Comparison of ENCODE assay signal across 21 cellular contexts in genomic region chr2:149924549-149925213, GRCh38.
DNase-seq lines count a peak whose midpoint lies in the region; ATAC-seq, FAIRE-seq and TF ChIP-seq lines count a peak whose summit lies in the region.
"Had no signal": no experiment of that assay in that cellular context is flagged by ENCODE, and none has a peak within 500 bp of the region (broad histone marks: within the 10 kb centered on the region; RNA-seq: fewer than 3 reads in every experiment).

No MANE protein-coding gene starts in this region.

- H3K9me3 ChIP-seq in astrocyte (ENCODE audit: insufficient read depth, low read depth, low read length) (no peaks in the 10 kb centered on the region), transverse colon (peaks cover 0 to 13% of the 10 kb centered on the region in 2 donors), tibial nerve (peaks cover 0 to 17% (median 4%) of the 10 kb centered on the region in 4 donors)

- WGBS in transverse colon (ENCODE audit: low coverage in 1 of 2), 2 donors: 76 to 89% methylated on average over 3 of the region's 3 CpGs
- WGBS in tibial nerve, 2 donors: 75 to 89% methylated on average over 3 of the region's 3 CpGs

- in situ Hi-C loops in transverse colon (cut with MboI; ENCODE audit: low pct_ligation_motif_present in 1 of 4, low pct_unique_long_range_greater_than_20kb in 1 of 4, low sequenced_read_pairs in 3 of 4): no loop called here

- TF ChIP-seq EP300 in transverse colon (IDR thresholded peaks at IDR 0.05; ENCODE audit: low read depth) (no peak), tibial nerve (IDR thresholded peaks at IDR 0.05) (no peak)

- no peak for TF ChIP-seq POLR2A in transverse colon (IDR thresholded peaks at IDR 0.05)
- no peak for TF ChIP-seq POLR2A in tibial nerve (IDR thresholded peaks at IDR 0.05)

- H3K9me3 Mint-ChIP-seq in astrocyte (ENCODE audit: unreplicated experiment): peaks cover 2% of the 10 kb centered on the region

- H3K4me3 ChIP-seq in astrocyte (ENCODE audit: insufficient read depth, low read depth, low read length) (no peak overlapping the region), transverse colon (no peak overlapping the region), tibial nerve (no peak overlapping the region)
- H3K4me3 ChIP-seq: SJSA1 had no signal

- H3K4me1 ChIP-seq in astrocyte (ENCODE audit: insufficient read depth, low read length) (peaks cover 5% of the 10 kb centered on the region), transverse colon (no peaks in the 10 kb centered on the region), tibial nerve (no peaks in the 10 kb centered on the region)

- TF ChIP-seq CTCF in astrocyte (IDR thresholded peaks at IDR 0.05; ENCODE audit: insufficient read depth, low read depth, low read length) (no peak), transverse colon (IDR thresholded peaks at IDR 0.05) (no peak), tibial nerve (IDR thresholded peaks at IDR 0.05) (no peak)

- H3K4me1 Mint-ChIP-seq in astrocyte (ENCODE audit: low read depth, unreplicated experiment): peaks cover 7% of the 10 kb centered on the region
- H3K4me1 Mint-ChIP-seq: IgD-negative memory B cell had no signal

- H3K36me3 ChIP-seq in astrocyte (ENCODE audit: insufficient read depth, low read length) (no peaks in the 10 kb centered on the region), transverse colon (no peaks in the 10 kb centered on the region), tibial nerve (no peaks in the 10 kb centered on the region)
- H3K36me3 ChIP-seq: SJSA1 had no signal

- no peaks in the 10 kb centered on the region for H3K27me3 Mint-ChIP-seq in astrocyte (ENCODE audit: low read depth, unreplicated experiment)
- H3K27me3 Mint-ChIP-seq: IgD-negative memory B cell had no signal

- H3K79me2 ChIP-seq in astrocyte (ENCODE audit: insufficient read depth, low read length): no peaks in the 10 kb centered on the region

- peak overlapping the region; percentile 33 for H3K27ac ChIP-seq in astrocyte (ENCODE audit: low read depth, low read length)
- H3K27ac ChIP-seq in transverse colon: no peak overlapping the region
- no peak overlapping the region for H3K27ac ChIP-seq in tibial nerve
- H3K27ac ChIP-seq: RWPE1, SJSA1 had no signal

- H3K27ac Mint-ChIP-seq in astrocyte (ENCODE audit: unreplicated experiment): no peak overlapping the region
- H3K27ac Mint-ChIP-seq: IgD-negative memory B cell had no signal

- H3K9ac ChIP-seq in astrocyte (ENCODE audit: low read length): no peak overlapping the region

- peak; percentile 37 for FAIRE-seq in astrocyte (lab: Jason Lieb, UNC)

- intact Hi-C loops in transverse colon (cut with DNase I; ENCODE audit: low total_unique reads): no loop called here

- H3K4me3 Mint-ChIP-seq in astrocyte (ENCODE audit: unreplicated experiment): no peak overlapping the region

- DNase-seq in EH (ENCODE audit: low read depth) (peak; percentile 24), HT1080 (ENCODE audit: low read depth) (peak; percentile 13), astrocyte (ENCODE audit: low read depth) (peak; percentile 28), kidney tubule cell (ENCODE audit: low spot score) (peak; percentile 68), transverse colon (no peak), NCI-H1417 (lab: John Stamatoyannopoulos, UW) (no peak), tibial nerve (ENCODE audit: low spot score in 2 of 2) (no peak)
- DNase-seq: COR-L47; DMS153; Kasumi-1; NCI-H1105 treated with DMSO at 0.1 percent for 48 hours; NCI-H187 treated with DMSO at 0.1 percent for 48 hours; NCI-H2171; NCI-H446; NCI-H69; NK-92 treated with Interleukin-12 subunit alpha and Interleukin-12 subunit beta, amount 100 ng/mL, for 24 hours had no signal

- no peaks in the 10 kb centered on the region for H4K20me1 ChIP-seq in astrocyte (ENCODE audit: insufficient read depth, low read length)

- H3K27me3 ChIP-seq in astrocyte (ENCODE audit: insufficient read depth, low read length) (no peaks in the 10 kb centered on the region), transverse colon (no peaks in the 10 kb centered on the region), tibial nerve (no peaks in the 10 kb centered on the region)
- H3K27me3 ChIP-seq: SJSA1 had no signal

- H3K4me2 ChIP-seq in astrocyte (ENCODE audit: low read length): peak overlapping the region; percentile 55

- no peaks in the 10 kb centered on the region for H3K36me3 Mint-ChIP-seq in astrocyte (ENCODE audit: low read depth, unreplicated experiment)
- H3K36me3 Mint-ChIP-seq: IgD-negative memory B cell had no signal

- ATAC-seq in HG02678 (IDR thresholded peaks at IDR 0.05; ENCODE audit: unreplicated experiment): no peak
- ATAC-seq: HCT116 had no signal

- no peak overlapping the region for H2AFZ ChIP-seq in astrocyte (ENCODE audit: low read depth, low read length)

Comparison
In these comparisons a context has a peak if more than half of its experiments do, and no peak if none do; other contexts are left out.
1. DNase-seq: peak in EH (single experiment), HT1080 (single experiment), astrocyte (single experiment) and kidney tubule cell (single experiment); none in transverse colon (single experiment), NCI-H1417 (0 of 3) and tibial nerve (0 of 2).